Comparison of ENCODE assay signal across 8 cellular contexts in the genomic region with DNA sequence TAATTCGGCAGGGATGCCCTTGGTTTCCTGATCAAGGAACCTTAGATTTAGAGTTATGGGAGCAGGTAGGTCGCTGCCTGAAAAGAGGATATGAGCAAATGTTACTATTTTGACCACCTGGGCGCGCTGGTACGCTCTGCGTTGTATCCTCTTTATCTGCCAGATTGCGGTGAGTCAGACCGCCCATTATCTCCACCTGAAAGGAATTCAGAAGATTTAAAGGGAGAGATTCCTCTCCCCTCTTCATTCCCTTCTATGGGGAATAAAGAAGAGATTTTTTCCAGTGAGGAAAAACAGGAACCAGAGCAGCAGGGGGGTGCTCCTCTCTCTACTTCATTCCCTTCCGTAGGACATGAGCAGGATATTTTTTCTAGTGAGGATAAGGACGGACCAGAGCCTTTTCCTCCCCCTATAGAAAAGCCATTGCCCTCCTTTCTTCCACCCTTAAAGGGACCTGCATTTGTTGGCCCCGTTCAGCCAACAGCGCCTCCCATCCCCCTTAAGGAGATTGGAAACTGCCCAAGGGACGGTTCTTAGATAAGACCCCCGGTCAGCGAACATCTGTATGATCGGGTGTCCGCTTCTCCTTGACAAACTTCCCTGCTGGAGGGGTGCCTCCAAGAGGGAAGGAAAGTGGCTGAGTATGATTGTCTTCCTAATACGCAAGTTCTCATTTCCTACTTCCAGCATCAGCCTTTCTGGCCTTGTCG. TPM values are rescaled to one million over a fixed set of nuclear protein-coding genes. Genes with fewer than 3 reads are reported as not detected.
DNase-seq lines count a peak whose midpoint lies in the region; ATAC-seq and TF ChIP-seq lines count a peak whose summit lies in the region.

No MANE protein-coding gene starts in this region.

- peak; percentile 40 for TF ChIP-seq CTCF in epithelial cell of esophagus (IDR thresholded peaks at IDR 0.05; ENCODE audit: insufficient read depth, low read depth, low read length, missing control alignments)

- no peak overlapping the region for H3K4me3 ChIP-seq in epithelial cell of esophagus (ENCODE audit: low read length)

- ATAC-seq in natural killer cell treated with Interleukin-12 subunit alpha and Interleukin-12 subunit beta and Interleukin-15 and Interleukin-18, amount 100 ng/mL, for 72 hours, result no peak
- ATAC-seq in HG03135 (IDR thresholded peaks at IDR 0.05; ENCODE audit: unreplicated experiment), result no peak

- H3K36me3 Mint-ChIP-seq in natural killer cell treated with Interleukin-12 subunit alpha and Interleukin-12 subunit beta and Interleukin-15 and Interleukin-18, amount 100 ng/mL, for 72 hours, result no peaks in the 10 kb centered on the region

- H3K4me3 Mint-ChIP-seq in natural killer cell treated with Interleukin-12 subunit alpha and Interleukin-12 subunit beta and Interleukin-15 and Interleukin-18, amount 100 ng/mL, for 72 hours, result peak overlapping the region; percentile 73

- peaks cover 13 to 28% of the 10 kb centered on the region in 2 donors for H3K27me3 Mint-ChIP-seq in natural killer cell treated with Interleukin-12 subunit alpha and Interleukin-12 subunit beta and Interleukin-15 and Interleukin-18, amount 100 ng/mL, for 72 hours

- peak; percentile 21 for DNase-seq in stimulated activated CD4-positive, alpha-beta T cell treated with anti-CD3 and anti-CD28 coated beads, Interleukin-15, amount 100 ng/mL, for 24 hours
- no peak for DNase-seq in stimulated activated CD4-positive, alpha-beta T cell treated with anti-CD3 and anti-CD28 coated beads, Interleukin-4, amount 100 ng/mL, for 24 hours
- DNase-seq in OCI-M1 (lab: John Stamatoyannopoulos, UW), result peak; percentile 52
- peak; percentile 84 for DNase-seq in epithelial cell of esophagus (ENCODE audit: low read depth)
- no peak for DNase-seq in natural killer cell treated with Interleukin-12 subunit alpha and Interleukin-12 subunit beta and Interleukin-15 and Interleukin-18, amount 100 ng/mL, for 72 hours (ENCODE audit: low spot score)
- DNase-seq in D341Med (ENCODE audit: low spot score), result no peak
- DNase-seq in amniotic stem cell (lab: John Stamatoyannopoulos, UW), result no peak

- no peaks in the 10 kb centered on the region for H3K9me3 Mint-ChIP-seq in natural killer cell treated with Interleukin-12 subunit alpha and Interleukin-12 subunit beta and Interleukin-15 and Interleukin-18, amount 100 ng/mL, for 72 hours

- H3K4me1 Mint-ChIP-seq in natural killer cell treated with Interleukin-12 subunit alpha and Interleukin-12 subunit beta and Interleukin-15 and Interleukin-18, amount 100 ng/mL, for 72 hours (ENCODE audit: low read depth in 2 of 2), result peaks cover 6 to 10% of the 10 kb centered on the region in 2 donors

- no peak overlapping the region for H3K27ac Mint-ChIP-seq in natural killer cell treated with Interleukin-12 subunit alpha and Interleukin-12 subunit beta and Interleukin-15 and Interleukin-18, amount 100 ng/mL, for 72 hours

RNA-seq across cellular contexts. Expression of gene CLCA1, which starts 34.1 kb away (rescaled TPM):
- not detected for total RNA-seq in natural killer cell treated with Interleukin-12 subunit alpha and Interleukin-12 subunit beta and Interleukin-15 and Interleukin-18, amount 100 ng/mL, for 72 hours

RNA-seq across cellular contexts. Expression of gene CLCA4, which starts 44.0 kb away (rescaled TPM):
- not detected for total RNA-seq in natural killer cell treated with Interleukin-12 subunit alpha and Interleukin-12 subunit beta and Interleukin-15 and Interleukin-18, amount 100 ng/mL, for 72 hours

Comparison
In these comparisons a context has a peak if more than half of its experiments do, and no peak if none do; other contexts are left out.
1. DNase-seq: peak in stimulated activated CD4-positive, alpha-beta T cell treated with anti-CD3 and anti-CD28 coated beads, Interleukin-15, amount 100 ng/mL, for 24 hours (single experiment), OCI-M1 (single experiment) and epithelial cell of esophagus (single experiment); none in stimulated activated CD4-positive, alpha-beta T cell treated with anti-CD3 and anti-CD28 coated beads, Interleukin-4, amount 100 ng/mL, for 24 hours (single experiment), natural killer cell treated with Interleukin-12 subunit alpha and Interleukin-12 subunit beta and Interleukin-15 and Interleukin-18, amount 100 ng/mL, for 72 hours (single experiment), D341Med (single experiment) and amniotic stem cell (single experiment).